In the genomic region with DNA sequence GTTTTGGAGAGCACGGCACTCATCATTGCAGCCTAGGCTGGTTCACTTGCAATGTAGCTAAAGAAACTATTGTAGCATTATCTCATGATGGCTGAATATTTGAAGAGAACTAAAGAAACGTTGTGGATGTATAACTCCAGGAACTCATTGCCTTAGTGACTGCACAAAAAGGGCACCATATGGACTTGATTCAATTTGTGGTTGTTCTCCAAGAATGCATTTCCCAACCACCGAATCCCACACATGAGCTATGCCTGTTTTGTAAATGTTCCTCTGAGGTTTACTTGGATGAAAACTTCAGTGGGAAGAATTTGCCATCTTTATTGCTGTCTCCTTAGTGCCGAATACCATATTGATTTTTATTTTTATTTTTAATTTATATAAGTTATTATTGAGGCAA, we compare ENCODE assay signal across 20 cellular contexts. TPM values are rescaled to one million over a fixed set of nuclear protein-coding genes. Genes with fewer than 3 reads are reported as not detected.
"Had no signal": no experiment of that assay in that cellular context is flagged by ENCODE, and none has a peak within 500 bp of the region (broad histone marks: within the 10 kb centered on the region; RNA-seq: fewer than 3 reads in every experiment).

No MANE protein-coding gene starts in this region.

- ATAC-seq: gastroesophageal sphincter, left ventricle myocardium superior, psoas muscle, T-cell, upper lobe of right lung had no signal

- H3K4me3 Mint-ChIP-seq: activated CD4-positive, alpha-beta memory T cell treated with anti-CD3 and anti-CD28 coated beads, Interleukin-2, amount 10 ng/mL, durations not matched to agents 7 days and 5 days; brain; central memory CD8-positive, alpha-beta T cell; nephron progenitor cell; stimulated activated naive CD8-positive, alpha-beta T cell treated with anti-CD3 and anti-CD28 coated beads, Interleukin-15, Interleukin-2, amounts not matched to agents 100 ng/mL and 50 ng/mL, for 24 hours; T-cell had no signal

- H3K27ac ChIP-seq: gastroesophageal sphincter, psoas muscle, testis, upper lobe of right lung, VCaP had no signal

- H3K9me3 Mint-ChIP-seq: activated CD4-positive, alpha-beta memory T cell treated with anti-CD3 and anti-CD28 coated beads, Interleukin-2, amount 10 ng/mL, durations not matched to agents 7 days and 5 days had no signal

- H3K9me3 ChIP-seq: psoas muscle, testis, upper lobe of right lung had no signal

- H3K36me3 ChIP-seq: gastroesophageal sphincter, upper lobe of right lung had no signal

- H3K4me3 ChIP-seq: gastroesophageal sphincter, psoas muscle, testis, upper lobe of right lung had no signal

- H3K4me1 Mint-ChIP-seq: activated CD4-positive, alpha-beta memory T cell treated with anti-CD3 and anti-CD28 coated beads, Interleukin-2, amount 10 ng/mL, durations not matched to agents 7 days and 5 days; brain; central memory CD8-positive, alpha-beta T cell; nephron progenitor cell; T-cell had no signal

- H3K4me1 ChIP-seq: gastroesophageal sphincter, psoas muscle, testis, upper lobe of right lung had no signal

- DNase-seq: activated CD4-positive, alpha-beta memory T cell treated with anti-CD3 and anti-CD28 coated beads, Interleukin-2, amount 10 ng/mL, durations not matched to agents 7 days and 5 days; activated CD8-positive, alpha-beta memory T cell treated with anti-CD3 and anti-CD28 coated beads, Interleukin-2, amount 50 U/mL, for 4 hours; activated naive CD4-positive, alpha-beta T cell; cortex of kidney; effector memory CD4-positive, alpha-beta T cell; kidney; left ventricle myocardium superior; mesenchymal stem cell; nephron progenitor cell; psoas muscle; stimulated activated CD4-positive, alpha-beta T cell treated with anti-CD3 and anti-CD28 coated beads, Interleukin-4, amount 100 ng/mL, for 1 hour; stimulated activated CD8-positive, alpha-beta memory T cell treated with anti-CD3 and anti-CD28 coated beads, Interleukin-4, amount 100 ng/mL, for 48 hours; T-cell; testis; upper lobe of right lung had no signal

- H3K27ac Mint-ChIP-seq: activated CD4-positive, alpha-beta memory T cell treated with anti-CD3 and anti-CD28 coated beads, Interleukin-2, amount 10 ng/mL, durations not matched to agents 7 days and 5 days; brain; nephron progenitor cell; stimulated activated naive CD8-positive, alpha-beta T cell treated with anti-CD3 and anti-CD28 coated beads, Interleukin-15, Interleukin-2, amounts not matched to agents 100 ng/mL and 50 ng/mL, for 24 hours; T-cell had no signal

- H3K27me3 Mint-ChIP-seq: activated CD4-positive, alpha-beta memory T cell treated with anti-CD3 and anti-CD28 coated beads, Interleukin-2, amount 10 ng/mL, durations not matched to agents 7 days and 5 days; brain; stimulated activated naive CD8-positive, alpha-beta T cell treated with anti-CD3 and anti-CD28 coated beads, Interleukin-15, Interleukin-2, amounts not matched to agents 100 ng/mL and 50 ng/mL, for 24 hours had no signal

- H3K36me3 Mint-ChIP-seq: T-cell had no signal

- H3K27me3 ChIP-seq: gastroesophageal sphincter, testis, upper lobe of right lung had no signal

RNA-seq across cellular contexts. Expression of a gene that starts 43.5 kb away (rescaled TPM):
- total RNA-seq: activated CD4-positive, alpha-beta memory T cell treated with anti-CD3 and anti-CD28 coated beads, Interleukin-2, amount 10 ng/mL, durations not matched to agents 7 days and 5 days had no signal
